In genomic region chr1:244802041-244802440, GRCh38 we compare ENCODE assay signal across 14 cellular contexts.
"Had no signal": no experiment of that assay in that cellular context is flagged by ENCODE, and none has a peak within 500 bp of the region (broad histone marks: within the 10 kb centered on the region; RNA-seq: fewer than 3 reads in every experiment).

No MANE protein-coding gene starts in this region.

- H3K4me1 ChIP-seq: colonic mucosa, foreskin keratinocyte, uterus had no signal

- H3K4me3 ChIP-seq: colonic mucosa, uterus had no signal

- H3K36me3 ChIP-seq: colonic mucosa, uterus had no signal

- H3K27ac Mint-ChIP-seq: activated CD4-positive, alpha-beta T cell treated with anti-CD3 and anti-CD28 coated beads, Interleukin-2, amount 10 ng/mL, durations not matched to agents 24 days and 14 days; activated naive CD4-positive, alpha-beta T cell treated with anti-CD3 and anti-CD28 coated beads, Interleukin-2, amount 50 U/mL, for 24 hours; natural killer cell had no signal

- H3K27me3 Mint-ChIP-seq: activated naive CD4-positive, alpha-beta T cell treated with anti-CD3 and anti-CD28 coated beads, Interleukin-2, amount 50 U/mL, for 24 hours had no signal

- H3K4me1 Mint-ChIP-seq: activated CD4-positive, alpha-beta T cell treated with anti-CD3 and anti-CD28 coated beads, Interleukin-2, amount 10 ng/mL, durations not matched to agents 24 days and 14 days had no signal

- H3K4me3 Mint-ChIP-seq: activated CD4-positive, alpha-beta T cell treated with anti-CD3 and anti-CD28 coated beads, Interleukin-2, amount 10 ng/mL, durations not matched to agents 24 days and 14 days; activated naive CD4-positive, alpha-beta T cell treated with anti-CD3 and anti-CD28 coated beads, Interleukin-2, amount 50 U/mL, for 24 hours; natural killer cell had no signal

- H3K36me3 Mint-ChIP-seq: activated naive CD4-positive, alpha-beta T cell treated with anti-CD3 and anti-CD28 coated beads, Interleukin-2, amount 50 U/mL, for 24 hours; natural killer cell had no signal

- H3K9me3 ChIP-seq: colonic mucosa, uterus had no signal

- H3K27ac ChIP-seq: colonic mucosa, foreskin keratinocyte, uterus had no signal

- H3K9me3 Mint-ChIP-seq: activated B cell treated with CpG ODN at 0.5 μM for 24 hours; activated CD4-positive, alpha-beta T cell treated with anti-CD3 and anti-CD28 coated beads, Interleukin-2, amount 10 ng/mL, durations not matched to agents 24 days and 14 days; activated naive CD4-positive, alpha-beta T cell treated with anti-CD3 and anti-CD28 coated beads, Interleukin-2, amount 50 U/mL, for 24 hours; natural killer cell had no signal

- H3K27me3 ChIP-seq: colonic mucosa, foreskin keratinocyte, uterus had no signal

- DNase-seq: activated B cell treated with CpG ODN at 0.5 μM for 24 hours; activated CD4-positive, alpha-beta T cell treated with anti-CD3 and anti-CD28 coated beads, Interleukin-2, amount 10 ng/mL, durations not matched to agents 24 days and 14 days; activated effector memory CD4-positive, alpha-beta T cell treated with Interleukin-2 at 50 U/mL for 16 hours; activated T-cell treated with anti-CD3 and anti-CD28 coated beads, Interleukin-2, amount 50 U/mL, for 1 hour; colonic mucosa; foreskin keratinocyte; mammary epithelial cell; natural killer cell; occipital lobe; stimulated activated CD4-positive, alpha-beta T cell treated with anti-CD3 and anti-CD28 coated beads, Interleukin-4, amount 100 ng/mL, for 1 hour; stimulated activated CD8-positive, alpha-beta memory T cell treated with anti-CD3 and anti-CD28 coated beads, Interleukin-4, amount 100 ng/mL, for 48 hours; T1000; uterus had no signal
